Comparison of ENCODE assay signal across 27 cellular contexts in the genomic region with DNA sequence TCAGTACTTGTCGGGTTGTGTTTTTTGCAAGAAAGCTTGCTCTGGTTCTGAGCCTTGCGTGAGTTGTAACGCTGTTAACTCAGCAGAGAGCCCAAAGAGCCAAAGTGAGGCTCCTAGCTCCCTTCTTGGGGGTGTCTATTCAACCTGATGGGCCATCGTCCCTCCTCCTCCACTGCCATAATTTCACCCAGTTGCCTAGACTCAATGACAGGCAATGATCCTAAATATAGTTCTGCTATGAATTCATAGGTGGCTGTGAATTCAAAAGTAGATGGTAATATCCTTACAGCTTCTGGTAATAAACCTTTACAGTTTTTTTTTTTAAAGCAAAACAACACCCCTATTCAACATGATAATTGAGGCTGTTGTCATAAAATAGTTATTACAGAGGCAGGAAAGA. TPM values are rescaled to one million over a fixed set of nuclear protein-coding genes. Genes with fewer than 3 reads are reported as not detected.
"Had no signal": no experiment of that assay in that cellular context is flagged by ENCODE, and none has a peak within 500 bp of the region (broad histone marks: within the 10 kb centered on the region; RNA-seq: fewer than 3 reads in every experiment).

No MANE protein-coding gene starts in this region.

- H3K27me3 ChIP-seq: body of pancreas, spleen, upper lobe of left lung had no signal

- ATAC-seq: activated naive CD8-positive, alpha-beta T cell treated with anti-CD3 and anti-CD28 coated beads, Interleukin-2, amount 50 U/mL, for 24 hours; activated T-cell treated with anti-CD3 and anti-CD28 coated beads, Interleukin-2, amount 50 U/mL, for 72 hours; body of pancreas had no signal

- H3K27ac ChIP-seq: body of pancreas had no signal

- DNase-seq: activated B cell treated with CpG ODN at 0.5 μM for 24 hours; activated CD4-positive, alpha-beta T cell treated with anti-CD3 and anti-CD28 coated beads for 4 hours; activated CD4-positive, alpha-beta T cell treated with anti-CD3 and anti-CD28 coated beads, Interleukin-2, amount 50 U/mL, for 48 hours; activated effector memory CD4-positive, alpha-beta T cell treated with Interleukin-2 at 50 U/mL for 16 hours; activated naive CD4-positive, alpha-beta T cell treated with anti-CD3 and anti-CD28 coated beads for 36 hours; activated naive CD8-positive, alpha-beta T cell treated with anti-CD3 and anti-CD28 coated beads, Interleukin-2, amount 50 U/mL, for 24 hours; activated T-cell treated with anti-CD3 and anti-CD28 coated beads, Interleukin-2, amount 50 U/mL, for 72 hours; body of pancreas; dermis blood vessel endothelial cell; effector CD8-positive, alpha-beta T cell; foreskin melanocyte; hypothalamus; occipital lobe; retina; spleen; stimulated activated CD4-positive, alpha-beta T cell treated with anti-CD3 and anti-CD28 coated beads, Interleukin-4, amount 100 ng/mL, for 1 hour; stimulated activated naive CD4-positive, alpha-beta T cell; T-helper 1 cell; T-helper 9 cell; upper lobe of left lung had no signal

- H3K27ac Mint-ChIP-seq: activated naive CD4-positive, alpha-beta T cell treated with anti-CD3 and anti-CD28 coated beads for 36 hours; activated T-cell treated with anti-CD3 and anti-CD28 coated beads, Interleukin-2, amount 50 U/mL, for 72 hours; memory B cell; nephron had no signal

- H3K4me3 ChIP-seq: body of pancreas, spleen, thoracic aorta, upper lobe of left lung had no signal

- H3K9me3 Mint-ChIP-seq: activated B cell treated with CpG ODN at 0.5 μM for 24 hours; activated naive CD4-positive, alpha-beta T cell treated with anti-CD3 and anti-CD28 coated beads for 36 hours; activated naive CD8-positive, alpha-beta T cell treated with anti-CD3 and anti-CD28 coated beads, Interleukin-2, amount 50 U/mL, for 24 hours; activated T-cell treated with anti-CD3 and anti-CD28 coated beads, Interleukin-2, amount 50 U/mL, for 72 hours; memory B cell; nephron had no signal

- H3K4me1 Mint-ChIP-seq: activated naive CD8-positive, alpha-beta T cell treated with anti-CD3 and anti-CD28 coated beads, Interleukin-2, amount 50 U/mL, for 24 hours had no signal

- H3K4me3 Mint-ChIP-seq: activated B cell treated with CpG ODN at 0.5 μM for 24 hours; activated naive CD4-positive, alpha-beta T cell treated with anti-CD3 and anti-CD28 coated beads for 36 hours; activated naive CD8-positive, alpha-beta T cell treated with anti-CD3 and anti-CD28 coated beads, Interleukin-2, amount 50 U/mL, for 24 hours; activated T-cell treated with anti-CD3 and anti-CD28 coated beads, Interleukin-2, amount 50 U/mL, for 72 hours; memory B cell; nephron had no signal

- H3K27me3 Mint-ChIP-seq: activated B cell treated with CpG ODN at 0.5 μM for 24 hours; activated naive CD8-positive, alpha-beta T cell treated with anti-CD3 and anti-CD28 coated beads, Interleukin-2, amount 50 U/mL, for 24 hours; memory B cell had no signal

- H3K9me3 ChIP-seq: body of pancreas, spleen, thoracic aorta, upper lobe of left lung had no signal

RNA-seq across cellular contexts. Expression of gene GHRH, which starts 39.5 kb away (rescaled TPM):
- total RNA-seq: activated B cell treated with CpG ODN at 0.5 μM for 24 hours; activated naive CD4-positive, alpha-beta T cell treated with anti-CD3 and anti-CD28 coated beads for 36 hours; activated T-cell treated with anti-CD3 and anti-CD28 coated beads, Interleukin-2, amount 50 U/mL, for 72 hours; body of pancreas; dermis blood vessel endothelial cell; lower leg skin; mononuclear cell; myocyte; occipital lobe; spleen; thoracic aorta; upper lobe of left lung had no signal
- polyA plus RNA-seq: esophagus, spleen had no signal
